8 cellular contexts compared by ENCODE assay signal in genomic region chr3:48446425-48447193, GRCh38. TPM values are rescaled to one million over a fixed set of nuclear protein-coding genes. Genes with fewer than 3 reads are reported as not detected.
DNase-seq lines count a peak whose midpoint lies in the region; ATAC-seq and FAIRE-seq lines count a peak whose summit lies in the region.

TSS of gene ATRIP (plus strand) at chr3:48446737. CDS start at chr3:48446846, 109 bp downstream.

- ATAC-seq in GM21515 (IDR thresholded peaks at IDR 0.05; ENCODE audit: unreplicated experiment) (peak; percentile 88), esophagus mucosa (peak; percentile 96)

- DNase-seq in DMS 273 treated with DMSO at 0.1 percent for 48 hours (lab: John Stamatoyannopoulos, UW) (peak; percentile 13), HuH-7.5 (ENCODE audit: low spot score) (peak; percentile 94), RCC 7860 (ENCODE audit: low spot score) (peak; percentile 67), myocyte (ENCODE audit: low read depth) (peak; percentile 91)
- peak; percentile 91 to 94 for DNase-seq in activated T-cell treated with anti-CD3 and anti-CD28 coated beads, Interleukin-2, amount 50 U/mL, for 48 hours
- peak; percentile 63 to 84 for DNase-seq in stimulated activated CD8-positive, alpha-beta memory T cell treated with anti-CD3 and anti-CD28 coated beads, Interleukin-7, amount 100 ng/mL, for 4 hours (ENCODE audit: low read depth in 2 of 2)

- no peak for FAIRE-seq in RCC 7860 (lab: Jason Lieb, UNC)

RNA-seq across cellular contexts. Expression of gene ATRIP, which starts in this region (rescaled TPM):
- total RNA-seq in esophagus mucosa (6.3 TPM), myocyte (7.8 and 10.4 TPM in 2 replicates)
- 6.5 TPM for polyA plus RNA-seq in myocyte (2012)

Comparison
In these comparisons a context has a peak if more than half of its experiments do, and no peak if none do; other contexts are left out.
1. Peak in every context shown above with its lines: DNase-seq and ATAC-seq.
2. DNase-seq: peak in every context shown above with its lines; median percentile 94 in HuH-7.5; 92 in activated T-cell treated with anti-CD3 and anti-CD28 coated beads, Interleukin-2, amount 50 U/mL, for 48 hours; 91 in myocyte; 74 in stimulated activated CD8-positive, alpha-beta memory T cell treated with anti-CD3 and anti-CD28 coated beads, Interleukin-7, amount 100 ng/mL, for 4 hours; 67 in RCC 7860; 13 in DMS 273 treated with DMSO at 0.1 percent for 48 hours.